In genomic region chr1:145845514-145846161, GRCh38 we compare ENCODE assay signal across 8 cellular contexts. TPM values are rescaled to one million over a fixed set of nuclear protein-coding genes. Genes with fewer than 3 reads are reported as not detected.
DNase-seq lines count a peak whose midpoint lies in the region; ATAC-seq, FAIRE-seq and TF ChIP-seq lines count a peak whose summit lies in the region.

Gene NUDT17, plus strand, starts transcription at chr1:145845630. Its CDS starts 11 bp downstream, at chr1:145845641.

- H3K9me3 ChIP-seq in MM.1S (replicated peaks; ENCODE audit: insufficient read depth, low read length) (no peaks in the 10 kb centered on the region), vagina (no peaks in the 10 kb centered on the region)

- no peaks in the 10 kb centered on the region for H3K79me2 ChIP-seq in MM.1S (ENCODE audit: low read length)

- no peaks in the 10 kb centered on the region for H4K20me1 ChIP-seq in MM.1S (ENCODE audit: insufficient read depth, low read length)

- peak within 1 kb of the TSS; percentile 98 for H3K4me2 ChIP-seq in MM.1S (ENCODE audit: low read depth, low read length)

- H3K4me1 Mint-ChIP-seq in activated naive CD8-positive, alpha-beta T cell treated with anti-CD3 and anti-CD28 coated beads, Interleukin-2, amount 50 U/mL, for 24 hours, result peaks cover 12% of the 10 kb centered on the region

- H3K36me3 ChIP-seq in MM.1S (replicated peaks; ENCODE audit: insufficient read depth, low read length) (peaks cover 3% of the 10 kb centered on the region; the same call in 1 of the 2 replicates), rectal smooth muscle tissue (ENCODE audit: control insufficient read depth, insufficient read depth, low read length) (peaks cover 26% of the 10 kb centered on the region), vagina (peaks cover 0 to 50% of the 10 kb centered on the region in 2 donors)

- DNase-seq in GDM1 (lab: John Stamatoyannopoulos, UW) (peak; percentile 44), H54 (ENCODE audit: insufficient read length, low spot score) (peak; percentile 82), MM.1S (peak; percentile 89), SW 1271 (lab: John Stamatoyannopoulos, UW) (peak; percentile 21 to 48), left ventricle myocardium superior (peak; percentile 90), vagina (ENCODE audit: extremely low spot score in 2 of 2) (no peak)
- peak; percentile 86 for DNase-seq in activated naive CD8-positive, alpha-beta T cell treated with anti-CD3 and anti-CD28 coated beads, Interleukin-2, amount 50 U/mL, for 24 hours

- no peak within 1 kb of the TSS for H3K27ac Mint-ChIP-seq in activated naive CD8-positive, alpha-beta T cell treated with anti-CD3 and anti-CD28 coated beads, Interleukin-2, amount 50 U/mL, for 24 hours

- ATAC-seq in activated naive CD8-positive, alpha-beta T cell treated with anti-CD3 and anti-CD28 coated beads, Interleukin-2, amount 50 U/mL, for 24 hours, result peak; percentile 84
- ATAC-seq in left ventricle myocardium superior, result peak; percentile 89

- H3K27me3 ChIP-seq in MM.1S (replicated peaks; ENCODE audit: insufficient read depth, low read length) (no peaks in the 10 kb centered on the region), rectal smooth muscle tissue (ENCODE audit: control insufficient read depth, insufficient read depth, low read length) (no peaks in the 10 kb centered on the region), vagina (no peaks in the 10 kb centered on the region)

- no peak for FAIRE-seq in H54 (lab: Jason Lieb, UNC)

- no peaks in the 10 kb centered on the region for H3K9me2 ChIP-seq in MM.1S (replicated peaks; ENCODE audit: insufficient read depth, low read length)

- peaks cover 27% of the 10 kb centered on the region for H3F3A ChIP-seq in MM.1S (ENCODE audit: insufficient read depth, low read length)

- peak within 1 kb of the TSS; percentile 69 for H3K4me3 ChIP-seq in MM.1S (ENCODE audit: low read length)
- peak within 1 kb of the TSS; percentile 62 for H3K4me3 ChIP-seq in rectal smooth muscle tissue (ENCODE audit: low read length)
- H3K4me3 ChIP-seq in vagina, result peak within 1 kb of the TSS; percentile 45 to 63

- H3K4me3 Mint-ChIP-seq in activated naive CD8-positive, alpha-beta T cell treated with anti-CD3 and anti-CD28 coated beads, Interleukin-2, amount 50 U/mL, for 24 hours, result no peak within 1 kb of the TSS

- peak; percentile 20; the same call in 1 of the 2 replicates for TF ChIP-seq POLR2A in H54 (IDR thresholded peaks at IDR 0.05; ENCODE audit: low read depth, low read length)
- no peak for TF ChIP-seq POLR2A in vagina (IDR thresholded peaks at IDR 0.05)

- TF ChIP-seq CTCF in MM.1S (IDR thresholded peaks at IDR 0.05; ENCODE audit: low read length) (peak; percentile 99), vagina (IDR thresholded peaks at IDR 0.05) (peak; percentile 80 to 91 (median 90))

- H3K27ac ChIP-seq in MM.1S (ENCODE audit: low read length) (peak within 1 kb of the TSS; percentile 47; the same call in 1 of the 2 replicates), rectal smooth muscle tissue (ENCODE audit: low read depth, low read length) (peak within 1 kb of the TSS; percentile 53), vagina (peak within 1 kb of the TSS; percentile 89)

- peaks cover 15% of the 10 kb centered on the region for H3K36me3 Mint-ChIP-seq in activated naive CD8-positive, alpha-beta T cell treated with anti-CD3 and anti-CD28 coated beads, Interleukin-2, amount 50 U/mL, for 24 hours (ENCODE audit: low read depth)

- intact Hi-C loops in left ventricle myocardium superior (cut with micrococcal nuclease), result loop anchor here (5.0 to 10.0 kb wide), 2 partner anchors 69 to 167 kb away; partner anchors contain the start of genes ITGA10 and PEX11B
- intact Hi-C loops in vagina (cut with DNase I), result no loop called here

- H3K9me3 Mint-ChIP-seq in activated naive CD8-positive, alpha-beta T cell treated with anti-CD3 and anti-CD28 coated beads, Interleukin-2, amount 50 U/mL, for 24 hours, result no peaks in the 10 kb centered on the region

- peaks cover 14% of the 10 kb centered on the region for H3K4me1 ChIP-seq in MM.1S (ENCODE audit: low read length)
- no peaks in the 10 kb centered on the region for H3K4me1 ChIP-seq in rectal smooth muscle tissue (ENCODE audit: control insufficient read depth, insufficient read depth, low read length)
- H3K4me1 ChIP-seq in vagina, result peaks cover 19% of the 10 kb centered on the region

- peak within 1 kb of the TSS; percentile 69 for H2AFZ ChIP-seq in MM.1S (ENCODE audit: low read length)

- no peaks in the 10 kb centered on the region for H3K27me3 Mint-ChIP-seq in activated naive CD8-positive, alpha-beta T cell treated with anti-CD3 and anti-CD28 coated beads, Interleukin-2, amount 50 U/mL, for 24 hours

- H3K9ac ChIP-seq in MM.1S (ENCODE audit: low read length) (peak within 1 kb of the TSS; percentile 58), rectal smooth muscle tissue (ENCODE audit: low read length) (peak within 1 kb of the TSS; percentile 28)

RNA-seq across cellular contexts. Expression of gene NUDT17, which starts in this region (rescaled TPM):
- total RNA-seq in left ventricle myocardium superior, result 3.4 TPM
- total RNA-seq in vagina, result 2.5 TPM

Comparison
In these comparisons a context has a peak if more than half of its experiments do, and no peak if none do; other contexts are left out.
1. DNase-seq: peak in GDM1 (single experiment), H54 (single experiment), MM.1S (single experiment), SW 1271 (2 of 2), activated naive CD8-positive, alpha-beta T cell treated with anti-CD3 and anti-CD28 coated beads, Interleukin-2, amount 50 U/mL, for 24 hours (single experiment) and left ventricle myocardium superior (single experiment); none in vagina (0 of 2).
2. Peak in every context shown above with its lines, with median percentiles within 50 percentile points of each other: H3K27ac ChIP-seq and H3K4me3 ChIP-seq.